ENCODE assay signal across 8 cellular contexts in genomic region chr5:75612211-75612579, GRCh38. TPM values are rescaled to one million over a fixed set of nuclear protein-coding genes. Genes with fewer than 3 reads are reported as not detected.
A peak's percentile ranks its signal among the peaks of the same experiment; 100 is the strongest.
DNase-seq lines count a peak whose midpoint lies in the region; ATAC-seq and TF ChIP-seq lines count a peak whose summit lies in the region.

No MANE protein-coding gene starts in this region.

- H3K27ac ChIP-seq in AG04450 (ENCODE audit: low read depth, low read length) (no peak overlapping the region), ovary (no peak overlapping the region)

- H3K27me3 ChIP-seq in AG04450 (ENCODE audit: control insufficient read depth, insufficient read depth, low read length) (no peaks in the 10 kb centered on the region), ovary (no peaks in the 10 kb centered on the region)

- TF ChIP-seq POLR2A in ovary (IDR thresholded peaks at IDR 0.05): no peak

- CTCF ChIA-PET in AG04450 (lab: Charles Lee): no interaction called here

- no peak for TF ChIP-seq CTCF in AG04450 (IDR thresholded peaks at IDR 0.05; ENCODE audit: low read depth, low read length)
- no peak for TF ChIP-seq CTCF in fibroblast of mammary gland (conservative IDR thresholded peaks at IDR 0.05; ENCODE audit: control insufficient read depth, insufficient read depth, low read depth, low read length)
- TF ChIP-seq CTCF in ovary (IDR thresholded peaks at IDR 0.05): no peak

- TF ChIP-seq EP300 in ovary (IDR thresholded peaks at IDR 0.05): no peak

- H3K9me3 ChIP-seq in AG04450 (ENCODE audit: control insufficient read depth, insufficient read depth, low read length) (no peaks in the 10 kb centered on the region; the same call in 1 of the 2 replicates), ovary (no peaks in the 10 kb centered on the region)

- no peaks in the 10 kb centered on the region for H3K36me3 ChIP-seq in ovary

- H3K4me1 ChIP-seq in ovary (ENCODE audit: insufficient read depth): peaks cover 1% of the 10 kb centered on the region

- WGBS in ovary, 3 donors: 8 to 11% (median 9%) methylated on average over 12 of the region's 12 CpGs

- POLR2A ChIA-PET in AG04450 (lab: Yijun Ruan, JAX): no interaction called here

- DNase-seq in AG04450 (ENCODE audit: low read depth, low spot score) (no peak), NCI-H69 (lab: John Stamatoyannopoulos, UW) (peak; percentile 35), fibroblast of mammary gland (ENCODE audit: low read depth) (no peak), ovary (no peak), SKM-1 treated with dmso at 0.1 percent for 144 hours (lab: John Stamatoyannopoulos, UW; ENCODE audit: unreplicated experiment) (no peak)
- no peak for DNase-seq in central memory CD4-positive, alpha-beta T cell

- ATAC-seq in HG03108 (IDR thresholded peaks at IDR 0.05; ENCODE audit: unreplicated experiment) (no peak), HG02884 (IDR thresholded peaks at IDR 0.05; ENCODE audit: unreplicated experiment) (no peak)

- intact Hi-C loops in ovary (cut with DNase I): no loop called here

- H3K4me3 ChIP-seq in AG04450 (ENCODE audit: low read depth, low read length): peak overlapping the region; percentile 57; the same call in 1 of the 2 replicates
- H3K4me3 ChIP-seq in fibroblast of mammary gland (ENCODE audit: control insufficient read depth, low read depth, low read length): peak overlapping the region; percentile 61
- peak overlapping the region; percentile 53 for H3K4me3 ChIP-seq in ovary

RNA-seq across cellular contexts. Expression of gene ANKDD1B, which starts 0.9 kb away (rescaled TPM):
- 0.04 and 0.06 TPM in 2 replicates for polyA plus RNA-seq in AG04450 (2011; rRNA removed)
- polyA minus RNA-seq in AG04450 (2011; rRNA and poly(A)+ RNA removed): 0.83 TPM in 1 of 2 replicates, not detected in the other
- 1 to 10 TPM in 2 of 7 donors, under 1 TPM in 3, not detected in 2; 0.45 to 6.8 (median 0.79) TPM for total RNA-seq in ovary
- polyA plus RNA-seq in ovary: 1 to 10 TPM in 1 of 2 donors, under 1 TPM in 1; 0.34 to 1.2 TPM
